In genomic region chr13:33531484-33531883, GRCh38 we compare ENCODE assay signal across 1 cellular context.
TF ChIP-seq lines count a peak whose summit lies in the region.

No MANE protein-coding gene starts in this region.

TF ChIP-seq in WTC11, 78 proteins besides CTCF, POLR2A, EP300 and RAD21 (continued from another document):
- no peak for TF ChIP-seq E2F1 (CRISPR knock-in tag; IDR thresholded peaks at IDR 0.05)
- TF ChIP-seq, protein P1, sequence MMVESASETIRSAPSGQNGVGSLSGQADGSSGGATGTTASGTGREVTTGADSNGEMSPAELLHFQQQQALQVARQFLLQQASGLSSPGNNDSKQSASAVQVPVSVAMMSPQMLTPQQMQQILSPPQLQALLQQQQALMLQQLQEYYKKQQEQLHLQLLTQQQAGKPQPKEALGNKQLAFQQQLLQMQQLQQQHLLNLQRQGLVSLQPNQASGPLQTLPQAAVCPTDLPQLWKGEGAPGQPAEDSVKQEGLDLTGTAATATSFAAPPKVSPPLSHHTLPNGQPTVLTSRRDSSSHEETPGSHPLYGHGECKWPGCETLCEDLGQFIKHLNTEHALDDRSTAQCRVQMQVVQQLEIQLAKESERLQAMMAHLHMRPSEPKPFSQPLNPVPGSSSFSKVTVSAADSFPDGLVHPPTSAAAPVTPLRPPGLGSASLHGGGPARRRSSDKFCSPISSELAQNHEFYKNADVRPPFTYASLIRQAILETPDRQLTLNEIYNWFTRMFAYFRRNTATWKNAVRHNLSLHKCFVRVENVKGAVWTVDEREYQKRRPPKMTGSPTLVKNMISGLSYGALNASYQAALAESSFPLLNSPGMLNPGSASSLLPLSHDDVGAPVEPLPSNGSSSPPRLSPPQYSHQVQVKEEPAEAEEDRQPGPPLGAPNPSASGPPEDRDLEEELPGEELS (CRISPR knock-in tag; IDR thresholded peaks at IDR 0.05): no peak
- TF ChIP-seq E2F5 (CRISPR knock-in tag; IDR thresholded peaks at IDR 0.05): no peak
- no peak for TF ChIP-seq FOXP1 (CRISPR knock-in tag; IDR thresholded peaks at IDR 0.05; ENCODE audit: borderline replicate concordance)
- TF ChIP-seq AR (CRISPR knock-in tag; IDR thresholded peaks at IDR 0.05): no peak
- TF ChIP-seq ZNF396 (CRISPR knock-in tag; IDR thresholded peaks at IDR 0.05; ENCODE audit: borderline replicate concordance): no peak
- no peak for TF ChIP-seq IRF2 (CRISPR knock-in tag; IDR thresholded peaks at IDR 0.05; ENCODE audit: borderline replicate concordance, low read depth)
TF ChIP-seq in WTC11: peak in this region for 0.
